25 cellular contexts compared by ENCODE assay signal in the genomic region with DNA sequence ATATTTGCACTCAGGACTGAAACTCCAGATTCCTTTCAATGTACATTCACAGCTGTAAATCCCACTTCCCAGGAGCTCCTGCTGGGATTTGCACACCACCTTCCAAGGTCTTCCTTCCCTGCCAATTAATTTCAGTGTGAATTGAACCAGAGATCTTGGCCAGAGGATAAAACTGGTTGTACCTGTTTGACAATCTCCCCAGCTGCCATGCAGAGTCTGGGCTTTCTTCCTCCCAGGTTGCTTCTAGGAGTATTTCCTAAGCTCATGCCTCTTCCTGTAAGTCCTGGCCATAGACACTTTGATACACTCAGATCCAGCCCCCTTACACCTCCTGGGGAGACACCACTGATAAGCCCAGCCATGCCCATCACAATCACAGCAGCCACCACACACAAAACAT. TPM values are rescaled to one million over a fixed set of nuclear protein-coding genes. Genes with fewer than 3 reads are reported as not detected.
DNase-seq lines count a peak whose midpoint lies in the region; ATAC-seq and TF ChIP-seq lines count a peak whose summit lies in the region.
"Had no signal": no experiment of that assay in that cellular context is flagged by ENCODE, and none has a peak within 500 bp of the region (broad histone marks: within the 10 kb centered on the region; RNA-seq: fewer than 3 reads in every experiment).

No MANE protein-coding gene starts in this region.

- H3K27me3 Mint-ChIP-seq in WTC11 (ENCODE audit: low read depth), result peaks cover 14% of the 10 kb centered on the region

- no peaks in the 10 kb centered on the region for H3K27me3 ChIP-seq in upper lobe of right lung
- H3K27me3 ChIP-seq in vagina, result no peaks in the 10 kb centered on the region

- no peaks in the 10 kb centered on the region for H3K36me3 Mint-ChIP-seq in WTC11

- no peak overlapping the region for H3K27ac ChIP-seq in upper lobe of right lung
- no peak overlapping the region for H3K27ac ChIP-seq in vagina
- H3K27ac ChIP-seq: KMS-11, left ventricle myocardium inferior, PC-9, sigmoid colon, SJCRH30 had no signal

- POLR2A ChIA-PET in WTC11 (lab: Charles Lee), result interaction anchor here (1.1 kb wide), 1 partner anchor 16 kb away, joined by 7 read pairs; a partner anchor contains a TSS

- CTCF ChIA-PET in WTC11 (lab: Charles Lee), result interaction anchor here (0.7 kb wide), 1 partner anchor 68 kb away, joined by 3 read pairs; no protein-coding TSS in a partner anchor

- no peak overlapping the region for H3K4me3 Mint-ChIP-seq in WTC11
- H3K4me3 Mint-ChIP-seq: activated naive CD8-positive, alpha-beta T cell treated with anti-CD3 and anti-CD28 coated beads, Interleukin-2, amount 50 U/mL, for 24 hours; B cell; nephron progenitor cell had no signal

- H3K4me1 ChIP-seq in mucosa of descending colon (ENCODE audit: low read depth), result no peaks in the 10 kb centered on the region
- peaks cover 9% of the 10 kb centered on the region for H3K4me1 ChIP-seq in upper lobe of right lung
- H3K4me1 ChIP-seq in vagina, result no peaks in the 10 kb centered on the region
- H3K4me1 ChIP-seq: left ventricle myocardium inferior, sigmoid colon, SJCRH30 had no signal

- H3K9me3 Mint-ChIP-seq in WTC11, result peaks cover 5% of the 10 kb centered on the region
- H3K9me3 Mint-ChIP-seq: activated naive CD8-positive, alpha-beta T cell treated with anti-CD3 and anti-CD28 coated beads, Interleukin-2, amount 50 U/mL, for 24 hours; nephron progenitor cell had no signal

- intact Hi-C loops in mucosa of descending colon (cut with DNase I, micrococcal nuclease) (no loop called here), upper lobe of right lung (cut with DNase I) (no loop called here), vagina (cut with DNase I) (no loop called here)

- peaks cover 16% of the 10 kb centered on the region for H3K4me1 Mint-ChIP-seq in WTC11
- H3K4me1 Mint-ChIP-seq: activated naive CD8-positive, alpha-beta T cell treated with anti-CD3 and anti-CD28 coated beads, Interleukin-2, amount 50 U/mL, for 24 hours; B cell; nephron progenitor cell had no signal

- TF ChIP-seq CTCF in WTC11 (IDR thresholded peaks at IDR 0.05), result no peak
- TF ChIP-seq CTCF in mucosa of descending colon (IDR thresholded peaks at IDR 0.05), result no peak
- no peak for TF ChIP-seq CTCF in upper lobe of right lung (IDR thresholded peaks at IDR 0.05)
- no peak for TF ChIP-seq CTCF in vagina (IDR thresholded peaks at IDR 0.05)

- H3K9me3 ChIP-seq in mucosa of descending colon (no peaks in the 10 kb centered on the region), upper lobe of right lung (no peaks in the 10 kb centered on the region), vagina (no peaks in the 10 kb centered on the region)
- H3K9me3 ChIP-seq: left ventricle myocardium inferior, sigmoid colon, SJCRH30 had no signal

- H3K27ac Mint-ChIP-seq in WTC11, result no peak overlapping the region
- H3K27ac Mint-ChIP-seq: activated naive CD8-positive, alpha-beta T cell treated with anti-CD3 and anti-CD28 coated beads, Interleukin-2, amount 50 U/mL, for 24 hours; B cell; nephron progenitor cell had no signal

- ATAC-seq in WTC11 (peak; percentile 60), mucosa of descending colon (peak; percentile 47), upper lobe of right lung (peak; percentile 54), HG02970 (IDR thresholded peaks at IDR 0.05; ENCODE audit: low FRiP score, unreplicated experiment) (no peak)
- ATAC-seq: activated naive CD8-positive, alpha-beta T cell treated with anti-CD3 and anti-CD28 coated beads, Interleukin-2, amount 50 U/mL, for 24 hours had no signal

- H3K4me3 ChIP-seq in mucosa of descending colon (no peak overlapping the region), upper lobe of right lung (no peak overlapping the region), vagina (no peak overlapping the region)
- H3K4me3 ChIP-seq: left ventricle myocardium inferior, PC-9, sigmoid colon, SJCRH30 had no signal

- DNase-seq in NCI-H748 (lab: John Stamatoyannopoulos, UW; ENCODE audit: unreplicated experiment) (peak; percentile 62), NCI-H748 treated with DMSO at 0.1 percent for 48 hours (lab: John Stamatoyannopoulos, UW) (no peak), WTC11 (ENCODE audit: low spot score) (no peak), mucosa of descending colon (peak in 1 of 3 donors; percentile 33), upper lobe of right lung (no peak), RPMI8226 (no peak), vagina (ENCODE audit: extremely low spot score in 2 of 2) (no peak)
- DNase-seq: activated gamma-delta T cell; activated naive CD8-positive, alpha-beta T cell treated with anti-CD3 and anti-CD28 coated beads, Interleukin-2, amount 50 U/mL, for 24 hours; activated T-cell treated with anti-CD3 and anti-CD28 coated beads, Interleukin-2, amount 50 U/mL, for 1 hour; DMS53; erythroblast; foreskin melanocyte; left ventricle myocardium inferior; midbrain; MV-4-11; NCI-H187 treated with DMSO at 0.1 percent for 48 hours; NCI-H226; nephron progenitor cell; sigmoid colon; SJCRH30 had no signal

- H3K36me3 ChIP-seq in mucosa of descending colon (ENCODE audit: low read depth) (no peaks in the 10 kb centered on the region), upper lobe of right lung (no peaks in the 10 kb centered on the region), vagina (no peaks in the 10 kb centered on the region)
- H3K36me3 ChIP-seq: left ventricle myocardium inferior, sigmoid colon, SJCRH30 had no signal

- no peak for TF ChIP-seq POLR2A in vagina (IDR thresholded peaks at IDR 0.05)

TF ChIP-seq in WTC11, 78 proteins besides CTCF, POLR2A, EP300 and RAD21:
- TF ChIP-seq NFATC4 (CRISPR knock-in tag; IDR thresholded peaks at IDR 0.05) (no peak), GTF2I (CRISPR knock-in tag; conservative IDR thresholded peaks at IDR 0.05) (no peak), NFE2L1 (CRISPR knock-in tag; IDR thresholded peaks at IDR 0.05) (no peak), ZNF423 (CRISPR knock-in tag; IDR thresholded peaks at IDR 0.05) (no peak), SOX15 (CRISPR knock-in tag; IDR thresholded peaks at IDR 0.05) (no peak), IRF2 (CRISPR knock-in tag; IDR thresholded peaks at IDR 0.05; ENCODE audit: borderline replicate concordance, low read depth) (no peak), MYBL2 (CRISPR knock-in tag; IDR thresholded peaks at IDR 0.05) (no peak)
- TF ChIP-seq, protein P1, sequence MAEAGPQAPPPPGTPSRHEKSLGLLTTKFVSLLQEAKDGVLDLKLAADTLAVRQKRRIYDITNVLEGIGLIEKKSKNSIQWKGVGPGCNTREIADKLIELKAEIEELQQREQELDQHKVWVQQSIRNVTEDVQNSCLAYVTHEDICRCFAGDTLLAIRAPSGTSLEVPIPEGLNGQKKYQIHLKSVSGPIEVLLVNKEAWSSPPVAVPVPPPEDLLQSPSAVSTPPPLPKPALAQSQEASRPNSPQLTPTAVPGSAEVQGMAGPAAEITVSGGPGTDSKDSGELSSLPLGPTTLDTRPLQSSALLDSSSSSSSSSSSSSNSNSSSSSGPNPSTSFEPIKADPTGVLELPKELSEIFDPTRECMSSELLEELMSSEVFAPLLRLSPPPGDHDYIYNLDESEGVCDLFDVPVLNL (CRISPR knock-in tag; IDR thresholded peaks at IDR 0.05; ENCODE audit: borderline replicate concordance, low read depth), result no peak
- TF ChIP-seq, protein P2, sequence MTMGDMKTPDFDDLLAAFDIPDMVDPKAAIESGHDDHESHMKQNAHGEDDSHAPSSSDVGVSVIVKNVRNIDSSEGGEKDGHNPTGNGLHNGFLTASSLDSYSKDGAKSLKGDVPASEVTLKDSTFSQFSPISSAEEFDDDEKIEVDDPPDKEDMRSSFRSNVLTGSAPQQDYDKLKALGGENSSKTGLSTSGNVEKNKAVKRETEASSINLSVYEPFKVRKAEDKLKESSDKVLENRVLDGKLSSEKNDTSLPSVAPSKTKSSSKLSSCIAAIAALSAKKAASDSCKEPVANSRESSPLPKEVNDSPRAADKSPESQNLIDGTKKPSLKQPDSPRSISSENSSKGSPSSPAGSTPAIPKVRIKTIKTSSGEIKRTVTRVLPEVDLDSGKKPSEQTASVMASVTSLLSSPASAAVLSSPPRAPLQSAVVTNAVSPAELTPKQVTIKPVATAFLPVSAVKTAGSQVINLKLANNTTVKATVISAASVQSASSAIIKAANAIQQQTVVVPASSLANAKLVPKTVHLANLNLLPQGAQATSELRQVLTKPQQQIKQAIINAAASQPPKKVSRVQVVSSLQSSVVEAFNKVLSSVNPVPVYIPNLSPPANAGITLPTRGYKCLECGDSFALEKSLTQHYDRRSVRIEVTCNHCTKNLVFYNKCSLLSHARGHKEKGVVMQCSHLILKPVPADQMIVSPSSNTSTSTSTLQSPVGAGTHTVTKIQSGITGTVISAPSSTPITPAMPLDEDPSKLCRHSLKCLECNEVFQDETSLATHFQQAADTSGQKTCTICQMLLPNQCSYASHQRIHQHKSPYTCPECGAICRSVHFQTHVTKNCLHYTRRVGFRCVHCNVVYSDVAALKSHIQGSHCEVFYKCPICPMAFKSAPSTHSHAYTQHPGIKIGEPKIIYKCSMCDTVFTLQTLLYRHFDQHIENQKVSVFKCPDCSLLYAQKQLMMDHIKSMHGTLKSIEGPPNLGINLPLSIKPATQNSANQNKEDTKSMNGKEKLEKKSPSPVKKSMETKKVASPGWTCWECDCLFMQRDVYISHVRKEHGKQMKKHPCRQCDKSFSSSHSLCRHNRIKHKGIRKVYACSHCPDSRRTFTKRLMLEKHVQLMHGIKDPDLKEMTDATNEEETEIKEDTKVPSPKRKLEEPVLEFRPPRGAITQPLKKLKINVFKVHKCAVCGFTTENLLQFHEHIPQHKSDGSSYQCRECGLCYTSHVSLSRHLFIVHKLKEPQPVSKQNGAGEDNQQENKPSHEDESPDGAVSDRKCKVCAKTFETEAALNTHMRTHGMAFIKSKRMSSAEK (CRISPR knock-in tag; IDR thresholded peaks at IDR 0.05; ENCODE audit: borderline replicate concordance), result no peak

RNA-seq across cellular contexts. Expression of a gene that starts 15.6 kb away (rescaled TPM):
- total RNA-seq in WTC11 (2021) (5.3 to 6.7 TPM (median 6.5 TPM) in 3 replicates), mucosa of descending colon (10 to 100 TPM in 2 of 3 donors, 1 to 10 TPM in 1; 3.8 to 17.9 (median 17.7) TPM), upper lobe of right lung (37.3 TPM), vagina (80.5 TPM)
- total RNA-seq: PC-9, SJCRH30 had no signal
